ENCODE assay signal across 8 cellular contexts in genomic region chr1:33036526-33037503, GRCh38. TPM values are rescaled to one million over a fixed set of nuclear protein-coding genes. Genes with fewer than 3 reads are reported as not detected.
DNase-seq lines count a peak whose midpoint lies in the region; ATAC-seq and TF ChIP-seq lines count a peak whose summit lies in the region.

AK2 (minus strand) TSS chr1:33036883; CDS start chr1:33036828, 55 bp downstream.

- H3K27me3 Mint-ChIP-seq in CD8-positive, alpha-beta T cell (ENCODE audit: low read depth) = no peaks in the 10 kb centered on the region

- POLR2A ChIA-PET in CD8-positive, alpha-beta T cell (lab: Charles Lee) = no interaction called here

- intact Hi-C loops in CD8-positive, alpha-beta T cell (cut with DNase I, micrococcal nuclease) = loop anchor here (1.0 to 10.0 kb wide), 9 partner anchors 44 to 860 kb away; partner anchors contain the start of genes RNF19B (in 2 of the 2), TRIM62 (in 2 of the 2), AZIN2 (in 1 of the 2) and TXLNA (in 1 of the 2)
- intact Hi-C loops in lower lobe of right lung (cut with DNase I) = no loop called here

- H3K27ac ChIP-seq in CD8-positive, alpha-beta T cell (ENCODE audit: low read depth, low read length) = peak within 1 kb of the TSS; percentile 57
- peak within 1 kb of the TSS; percentile 87 for H3K27ac ChIP-seq in lower lobe of right lung

- no peaks in the 10 kb centered on the region for H3K27me3 ChIP-seq in CD8-positive, alpha-beta T cell (ENCODE audit: insufficient read depth, low read length)
- H3K27me3 ChIP-seq in lower lobe of right lung (ENCODE audit: low read depth) = no peaks in the 10 kb centered on the region

- H3K27ac Mint-ChIP-seq in CD8-positive, alpha-beta T cell = peak within 1 kb of the TSS; percentile 92

- H3K9me3 ChIP-seq in CD8-positive, alpha-beta T cell (ENCODE audit: low read length) = no peaks in the 10 kb centered on the region
- no peaks in the 10 kb centered on the region for H3K9me3 ChIP-seq in lower lobe of right lung

- DNase-seq in CD8-positive, alpha-beta T cell = peak; percentile 72 to 92 (median 84)
- DNase-seq in HS-27A (ENCODE audit: low read depth) (peak; percentile 96), NK-92 (lab: John Stamatoyannopoulos, UW; ENCODE audit: unreplicated experiment) (peak; percentile 47), lower lobe of right lung (peak; percentile 97)
- DNase-seq in activated CD8-positive, alpha-beta memory T cell treated with anti-CD3 and anti-CD28 coated beads for 1 hour (ENCODE audit: extremely low read depth in 1 of 2, low read depth in 1 of 2) = peak; percentile 71 to 75
- peak; percentile 78 for DNase-seq in effector CD4-positive, alpha-beta T cell
- DNase-seq in stimulated activated CD4-positive, alpha-beta T cell treated with anti-CD3 and anti-CD28 coated beads, TNF-alpha, amount 100 ng/mL, for 24 hours (ENCODE audit: low read depth in 3 of 3) = peak; percentile 84 to 94 (median 85)

- H3K4me1 Mint-ChIP-seq in CD8-positive, alpha-beta T cell (ENCODE audit: low read depth) = peaks cover 45% of the 10 kb centered on the region

- H3K4me3 Mint-ChIP-seq in CD8-positive, alpha-beta T cell = peak within 1 kb of the TSS; percentile 98

- peak within 1 kb of the TSS; percentile 87 for H3K4me3 ChIP-seq in CD8-positive, alpha-beta T cell (ENCODE audit: low read depth, low read length)
- peak within 1 kb of the TSS; percentile 84 for H3K4me3 ChIP-seq in lower lobe of right lung

- no peaks in the 10 kb centered on the region for H3K9me3 Mint-ChIP-seq in CD8-positive, alpha-beta T cell

- CTCF ChIA-PET in CD8-positive, alpha-beta T cell (lab: Charles Lee) = no interaction called here

- no peaks in the 10 kb centered on the region for H3K36me3 ChIP-seq in CD8-positive, alpha-beta T cell (ENCODE audit: insufficient read depth, low read length)
- peaks cover 5% of the 10 kb centered on the region for H3K36me3 ChIP-seq in lower lobe of right lung

- peak; percentile 99 for ATAC-seq in CD8-positive, alpha-beta T cell
- ATAC-seq in GM19467 (IDR thresholded peaks at IDR 0.05; ENCODE audit: unreplicated experiment) (peak; percentile 98), lower lobe of right lung (peak; percentile 100)

- TF ChIP-seq CTCF in CD8-positive, alpha-beta T cell (IDR thresholded peaks at IDR 0.05) = no peak
- no peak for TF ChIP-seq CTCF in lower lobe of right lung (IDR thresholded peaks at IDR 0.05)

- peaks cover 21% of the 10 kb centered on the region for H3K36me3 Mint-ChIP-seq in CD8-positive, alpha-beta T cell

- H3K4me1 ChIP-seq in CD8-positive, alpha-beta T cell (ENCODE audit: insufficient read depth, low read length) = peaks cover 24% of the 10 kb centered on the region
- peaks cover 31% of the 10 kb centered on the region for H3K4me1 ChIP-seq in lower lobe of right lung

RNA-seq across cellular contexts. Expression of gene AK2, which starts in this region (rescaled TPM):
- 10 to 100 TPM; 24.3 to 24.9 TPM for total RNA-seq in CD8-positive, alpha-beta T cell
- 103 TPM for total RNA-seq in lower lobe of right lung

Comparison
In these comparisons a context has a peak if more than half of its experiments do, and no peak if none do; other contexts are left out.
1. Peak in every context shown above with its lines: DNase-seq, ATAC-seq, H3K4me3 ChIP-seq and H3K27ac ChIP-seq.
2. DNase-seq: peak in every context shown above with its lines; median percentile 97 in lower lobe of right lung; 96 in HS-27A; 85 in stimulated activated CD4-positive, alpha-beta T cell treated with anti-CD3 and anti-CD28 coated beads, TNF-alpha, amount 100 ng/mL, for 24 hours; 84 in CD8-positive, alpha-beta T cell; 78 in effector CD4-positive, alpha-beta T cell; 73 in activated CD8-positive, alpha-beta memory T cell treated with anti-CD3 and anti-CD28 coated beads for 1 hour; 47 in NK-92.